9 cellular contexts compared by ENCODE assay signal in genomic region chr15:90306560-90306959, GRCh38. TPM values are rescaled to one million over a fixed set of nuclear protein-coding genes. Genes with fewer than 3 reads are reported as not detected.
DNase-seq lines count a peak whose midpoint lies in the region; ATAC-seq and TF ChIP-seq lines count a peak whose summit lies in the region.
"Had no signal": no experiment of that assay in that cellular context is flagged by ENCODE, and none has a peak within 500 bp of the region (broad histone marks: within the 10 kb centered on the region; RNA-seq: fewer than 3 reads in every experiment).

No MANE protein-coding gene starts in this region.

- in situ Hi-C loops in transverse colon (cut with MboI; ENCODE audit: low pct_ligation_motif_present in 1 of 4, low pct_unique_long_range_greater_than_20kb in 1 of 4, low sequenced_read_pairs in 3 of 4): loop anchor here in 2 of 4 donors (25.0 kb wide), 2 partner anchors 306 to 581 kb away; partner anchors contain the start of gene FES (in 1 of the 2)

- H3K9me3 ChIP-seq in transverse colon: no peaks in the 10 kb centered on the region
- H3K9me3 ChIP-seq: neutrophil had no signal

- H3K27ac ChIP-seq in transverse colon: no peak overlapping the region
- no peak overlapping the region for H3K27ac ChIP-seq in RWPE1
- H3K27ac ChIP-seq: neutrophil had no signal

- intact Hi-C loops in transverse colon (cut with DNase I; ENCODE audit: low total_unique reads): no loop called here

- TF ChIP-seq POLR2A in transverse colon (IDR thresholded peaks at IDR 0.05): no peak

- CTCF ChIA-PET in RWPE1 (lab: Yijun Ruan, JAX): interaction anchor here (1.4 kb wide), 1 partner anchor 14 kb away, joined by 8 read pairs; no protein-coding TSS in a partner anchor

- TF ChIP-seq CTCF in transverse colon (IDR thresholded peaks at IDR 0.05) (no peak), RWPE1 (conservative IDR thresholded peaks at IDR 0.05; ENCODE audit: low read depth) (no peak)

- ATAC-seq in GM19372 (IDR thresholded peaks at IDR 0.05; ENCODE audit: low read depth, unreplicated experiment) (peak; percentile 64), HG03520 (IDR thresholded peaks at IDR 0.05; ENCODE audit: unreplicated experiment) (peak; percentile 68), GM18520 (IDR thresholded peaks at IDR 0.05; ENCODE audit: unreplicated experiment) (no peak), GM18517 (IDR thresholded peaks at IDR 0.05; ENCODE audit: unreplicated experiment) (no peak)

- H3K27me3 ChIP-seq in transverse colon: no peaks in the 10 kb centered on the region
- H3K27me3 ChIP-seq: neutrophil had no signal

- peaks cover 0 to 6% (median 2%) of the 10 kb centered on the region in 4 donors for H3K4me1 ChIP-seq in transverse colon

- no peak overlapping the region for H3K4me3 ChIP-seq in transverse colon

- TF ChIP-seq EP300 in transverse colon (IDR thresholded peaks at IDR 0.05; ENCODE audit: low read depth): no peak

- DNase-seq in activated naive CD4-positive, alpha-beta T cell treated with anti-CD3 and anti-CD28 coated beads, Interleukin-2, amount 50 U/mL, for 16 hours: peak; percentile 33
- peak; percentile 35 for DNase-seq in stimulated activated CD4-positive, alpha-beta T cell treated with anti-CD3 and anti-CD28 coated beads, Interleukin-4, amount 100 ng/mL, for 1 hour
- DNase-seq in transverse colon: no peak
- no peak for DNase-seq in RWPE1 (ENCODE audit: low spot score)

- POLR2A ChIA-PET in RWPE1 (lab: Yijun Ruan, JAX; ENCODE audit: low non-redundant PET): no interaction called here

- H3K36me3 ChIP-seq in transverse colon: no peaks in the 10 kb centered on the region
- H3K36me3 ChIP-seq: neutrophil had no signal

- WGBS in transverse colon (ENCODE audit: low coverage in 1 of 2), 2 donors: 48 to 50% methylated on average over 1 to 6 of the region's 6 CpGs

RNA-seq across cellular contexts. Expression of gene NGRN, which starts 41.1 kb away (rescaled TPM):
- 10 to 100 TPM; 27.7 to 58.3 (median 44.5) TPM for total RNA-seq in transverse colon

RNA-seq across cellular contexts. Expression of gene ZNF774, which starts 45.5 kb away (rescaled TPM):
- total RNA-seq in transverse colon: 10 to 100 TPM in 2 of 4 donors, 1 to 10 TPM in 1, under 1 TPM in 1; 0.75 to 22.5 (median 10.2) TPM

RNA-seq across cellular contexts. Expression of gene TTLL13, which starts 57.2 kb away (rescaled TPM):
- total RNA-seq in transverse colon: under 1 TPM in 1 of 4 donors, not detected in 3; 0.27 TPM

Comparison
In these comparisons a context has a peak if more than half of its experiments do, and no peak if none do; other contexts are left out.
1. ATAC-seq: peak in GM19372 (single experiment) and HG03520 (single experiment); none in GM18520 (single experiment) and GM18517 (single experiment).
2. DNase-seq: peak in activated naive CD4-positive, alpha-beta T cell treated with anti-CD3 and anti-CD28 coated beads, Interleukin-2, amount 50 U/mL, for 16 hours (single experiment) and stimulated activated CD4-positive, alpha-beta T cell treated with anti-CD3 and anti-CD28 coated beads, Interleukin-4, amount 100 ng/mL, for 1 hour (single experiment); none in transverse colon (single experiment) and RWPE1 (single experiment).